Comparison of ENCODE assay signal across 8 cellular contexts in genomic region chr2:42047488-42048317, GRCh38.
A peak's percentile ranks its signal among the peaks of the same experiment; 100 is the strongest.
DNase-seq lines count a peak whose midpoint lies in the region; ATAC-seq and FAIRE-seq lines count a peak whose summit lies in the region.

A gene with protein sequence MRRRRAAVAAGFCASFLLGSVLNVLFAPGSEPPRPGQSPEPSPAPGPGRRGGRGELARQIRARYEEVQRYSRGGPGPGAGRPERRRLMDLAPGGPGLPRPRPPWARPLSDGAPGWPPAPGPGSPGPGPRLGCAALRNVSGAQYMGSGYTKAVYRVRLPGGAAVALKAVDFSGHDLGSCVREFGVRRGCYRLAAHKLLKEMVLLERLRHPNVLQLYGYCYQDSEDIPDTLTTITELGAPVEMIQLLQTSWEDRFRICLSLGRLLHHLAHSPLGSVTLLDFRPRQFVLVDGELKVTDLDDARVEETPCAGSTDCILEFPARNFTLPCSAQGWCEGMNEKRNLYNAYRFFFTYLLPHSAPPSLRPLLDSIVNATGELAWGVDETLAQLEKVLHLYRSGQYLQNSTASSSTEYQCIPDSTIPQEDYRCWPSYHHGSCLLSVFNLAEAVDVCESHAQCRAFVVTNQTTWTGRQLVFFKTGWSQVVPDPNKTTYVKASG (plus strand): TSS chr2:42048021. CDS start chr2:42048200, 179 bp downstream.

- no peaks in the 10 kb centered on the region for H3K9me3 ChIP-seq in iPS-15b (ENCODE audit: control insufficient read depth, insufficient read depth, low read length)

- FAIRE-seq in RCC 7860 (lab: Jason Lieb, UNC), result no peak

- H3K36me3 ChIP-seq in iPS-15b (ENCODE audit: control insufficient read depth, insufficient read depth, low read length) (no peaks in the 10 kb centered on the region), rectal smooth muscle tissue (ENCODE audit: control insufficient read depth, insufficient read depth, low read length) (no peaks in the 10 kb centered on the region)

- peak within 1 kb of the TSS; percentile 94 for H3K27ac ChIP-seq in rectal smooth muscle tissue (ENCODE audit: low read depth, low read length)

- in situ Hi-C loops in T47D (cut with HindIII; ENCODE audit: low pct_unique_long_range_greater_than_20kb, low sequenced_read_pairs), result no loop called here

- peak in 4 of 6 experiments; percentile 4 to 26 (median 5) for DNase-seq in stimulated activated naive CD4-positive, alpha-beta T cell (lab: John Stamatoyannopoulos, UW)
- DNase-seq in stimulated activated naive CD4-positive, alpha-beta T cell treated with Interleukin-2 at 50 U/mL for 16 hours (lab: John Stamatoyannopoulos, UW), result no peak
- DNase-seq in RCC 7860 (ENCODE audit: low spot score) (peak; percentile 45), T47D (ENCODE audit: low read depth in 1 of 2, low spot score in 1 of 2) (peak; percentile 73 to 86)
- no peak for DNase-seq in central memory CD4-positive, alpha-beta T cell

- ATAC-seq in HG02973 (IDR thresholded peaks at IDR 0.05; ENCODE audit: unreplicated experiment), result peak; percentile 41

- H3K27me3 ChIP-seq in iPS-15b (ENCODE audit: control insufficient read depth, insufficient read depth, low read length), result peaks cover 11% of the 10 kb centered on the region
- H3K27me3 ChIP-seq in rectal smooth muscle tissue (ENCODE audit: control insufficient read depth, insufficient read depth, low read length), result peaks cover 5% of the 10 kb centered on the region

- H3K9ac ChIP-seq in iPS-15b (ENCODE audit: low read depth, low read length) (peak within 1 kb of the TSS; percentile 76), rectal smooth muscle tissue (ENCODE audit: low read length) (peak within 1 kb of the TSS; percentile 63)

- H3K4me3 ChIP-seq in iPS-15b (ENCODE audit: low read depth, low read length), result peak within 1 kb of the TSS; percentile 87
- peak within 1 kb of the TSS; percentile 85 for H3K4me3 ChIP-seq in rectal smooth muscle tissue (ENCODE audit: low read length)

- H3K4me1 ChIP-seq in iPS-15b (ENCODE audit: control insufficient read depth, insufficient read depth, low read length) (peaks cover 28% of the 10 kb centered on the region), rectal smooth muscle tissue (ENCODE audit: control insufficient read depth, insufficient read depth, low read length) (peaks cover 18% of the 10 kb centered on the region)

Comparison
In these comparisons a context has a peak if more than half of its experiments do, and no peak if none do; other contexts are left out.
1. DNase-seq: peak in stimulated activated naive CD4-positive, alpha-beta T cell (4 of 6), RCC 7860 (single experiment) and T47D (2 of 2); none in stimulated activated naive CD4-positive, alpha-beta T cell treated with Interleukin-2 at 50 U/mL for 16 hours (single experiment) and central memory CD4-positive, alpha-beta T cell (single experiment).